In the genomic region with DNA sequence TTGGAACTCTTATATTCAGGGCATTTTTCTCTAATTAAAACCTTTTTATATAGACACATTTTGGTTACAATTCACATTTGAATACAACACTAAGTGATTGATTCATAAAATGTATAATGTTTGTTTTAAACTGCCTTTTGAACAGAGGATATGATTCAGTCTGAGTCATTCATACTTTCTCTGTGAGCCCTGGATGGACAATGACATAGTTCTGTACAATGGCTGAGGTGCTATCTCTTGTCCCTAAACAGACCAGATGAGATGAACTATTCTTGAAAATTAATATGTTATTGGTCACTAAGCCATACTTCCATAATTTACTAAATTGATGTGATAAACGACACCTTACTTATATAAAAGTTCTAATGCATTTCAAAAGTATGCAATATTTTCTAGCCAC, we compare ENCODE assay signal across 21 cellular contexts.
A peak's percentile ranks its signal among the peaks of the same experiment; 100 is the strongest.
DNase-seq lines count a peak whose midpoint lies in the region; ATAC-seq and TF ChIP-seq lines count a peak whose summit lies in the region.
"Had no signal": no experiment of that assay in that cellular context is flagged by ENCODE, and none has a peak within 500 bp of the region (broad histone marks: within the 10 kb centered on the region; RNA-seq: fewer than 3 reads in every experiment).

No MANE protein-coding gene starts in this region.

- H3K27ac ChIP-seq in tibial artery: no peak overlapping the region
- H3K27ac ChIP-seq: heart left ventricle, PC-9 had no signal

- TF ChIP-seq CTCF in epithelial cell of esophagus (IDR thresholded peaks at IDR 0.05; ENCODE audit: insufficient read depth, low read depth, low read length, missing control alignments) (no peak), tibial artery (IDR thresholded peaks at IDR 0.05) (no peak)

- no peaks in the 10 kb centered on the region for H3K27me3 Mint-ChIP-seq in naive thymus-derived CD8-positive, alpha-beta T cell
- H3K27me3 Mint-ChIP-seq: CD4-positive, CD25-positive, alpha-beta regulatory T cell; stimulated activated naive CD8-positive, alpha-beta T cell treated with anti-CD3 and anti-CD28 coated beads, Interleukin-15, Interleukin-2, amounts not matched to agents 100 ng/mL and 50 ng/mL, for 24 hours had no signal

- no peak for ATAC-seq in naive thymus-derived CD8-positive, alpha-beta T cell
- no peak for ATAC-seq in HG03039 (IDR thresholded peaks at IDR 0.05; ENCODE audit: unreplicated experiment)
- ATAC-seq: heart left ventricle, left lobe of liver, sciatic nerve had no signal

- H3K9me3 ChIP-seq in tibial artery: no peaks in the 10 kb centered on the region
- H3K9me3 ChIP-seq: heart left ventricle had no signal

- H3K4me3 Mint-ChIP-seq in naive thymus-derived CD8-positive, alpha-beta T cell: no peak overlapping the region
- H3K4me3 Mint-ChIP-seq: CD4-positive, CD25-positive, alpha-beta regulatory T cell; nephron progenitor cell; stimulated activated naive CD8-positive, alpha-beta T cell treated with anti-CD3 and anti-CD28 coated beads, Interleukin-15, Interleukin-2, amounts not matched to agents 100 ng/mL and 50 ng/mL, for 24 hours had no signal

- no peak overlapping the region for H3K27ac Mint-ChIP-seq in naive thymus-derived CD8-positive, alpha-beta T cell
- H3K27ac Mint-ChIP-seq: CD4-positive, CD25-positive, alpha-beta regulatory T cell; nephron progenitor cell; stimulated activated naive CD8-positive, alpha-beta T cell treated with anti-CD3 and anti-CD28 coated beads, Interleukin-15, Interleukin-2, amounts not matched to agents 100 ng/mL and 50 ng/mL, for 24 hours had no signal

- H3K4me3 ChIP-seq in epithelial cell of esophagus (ENCODE audit: low read length): no peak overlapping the region
- H3K4me3 ChIP-seq in tibial artery: no peak overlapping the region
- H3K4me3 ChIP-seq: heart left ventricle, PC-9 had no signal

- H3K36me3 ChIP-seq in tibial artery: no peaks in the 10 kb centered on the region
- H3K36me3 ChIP-seq: heart left ventricle had no signal

- no peaks in the 10 kb centered on the region for H3K27me3 ChIP-seq in tibial artery
- H3K27me3 ChIP-seq: heart left ventricle had no signal

- no peaks in the 10 kb centered on the region for H3K36me3 Mint-ChIP-seq in naive thymus-derived CD8-positive, alpha-beta T cell
- H3K36me3 Mint-ChIP-seq: CD4-positive, CD25-positive, alpha-beta regulatory T cell had no signal

- no peaks in the 10 kb centered on the region for H3K4me1 ChIP-seq in tibial artery
- H3K4me1 ChIP-seq: heart left ventricle had no signal

- DNase-seq in ELR (ENCODE audit: low read depth): peak; percentile 89
- DNase-seq in RKO (ENCODE audit: low spot score): peak; percentile 83
- peak; percentile 81 for DNase-seq in epithelial cell of esophagus (ENCODE audit: low read depth)
- DNase-seq in renal cortical epithelial cell (ENCODE audit: low read depth): peak; percentile 77
- DNase-seq in tibial artery: no peak
- no peak for DNase-seq in naive thymus-derived CD8-positive, alpha-beta T cell
- no peak for DNase-seq in activated naive CD4-positive, alpha-beta T cell (lab: John Stamatoyannopoulos, UW)
- DNase-seq: activated CD4-positive, alpha-beta T cell treated with anti-CD3 and anti-CD28 coated beads for 48 hours; aorta; CD4-positive, CD25-positive, alpha-beta regulatory T cell; effector CD4-positive, alpha-beta T cell; heart left ventricle; NCI-H1694; NCI-H524 treated with DMSO at 0.1 percent for 48 hours; nephron progenitor cell; T-helper 2 cell had no signal

- H3K4me1 Mint-ChIP-seq in naive thymus-derived CD8-positive, alpha-beta T cell: no peaks in the 10 kb centered on the region
- H3K4me1 Mint-ChIP-seq: nephron progenitor cell had no signal

- no peaks in the 10 kb centered on the region for H3K9me3 Mint-ChIP-seq in naive thymus-derived CD8-positive, alpha-beta T cell
- H3K9me3 Mint-ChIP-seq: CD4-positive, CD25-positive, alpha-beta regulatory T cell; nephron progenitor cell; stimulated activated naive CD8-positive, alpha-beta T cell treated with anti-CD3 and anti-CD28 coated beads, Interleukin-15, Interleukin-2, amounts not matched to agents 100 ng/mL and 50 ng/mL, for 24 hours had no signal

- intact Hi-C loops in tibial artery (cut with DNase I; ENCODE audit: low total_unique reads): no loop called here

- POLR2A ChIA-PET in naive thymus-derived CD8-positive, alpha-beta T cell (lab: Charles Lee): no interaction called here

Comparison
In these comparisons a context has a peak if more than half of its experiments do, and no peak if none do; other contexts are left out.
1. DNase-seq: peak in ELR (single experiment), RKO (single experiment), epithelial cell of esophagus (single experiment) and renal cortical epithelial cell (single experiment); none in tibial artery (0 of 2), naive thymus-derived CD8-positive, alpha-beta T cell (0 of 10) and activated naive CD4-positive, alpha-beta T cell (0 of 4).